Comparison of ENCODE assay signal across 23 cellular contexts in genomic region chr13:27228131-27228530, GRCh38. TPM values are rescaled to one million over a fixed set of nuclear protein-coding genes. Genes with fewer than 3 reads are reported as not detected.
DNase-seq lines count a peak whose midpoint lies in the region; ATAC-seq, FAIRE-seq and TF ChIP-seq lines count a peak whose summit lies in the region.
"Had no signal": no experiment of that assay in that cellular context is flagged by ENCODE, and none has a peak within 500 bp of the region (broad histone marks: within the 10 kb centered on the region; RNA-seq: fewer than 3 reads in every experiment).

No MANE protein-coding gene starts in this region.

- no peak for TF ChIP-seq POLR2A in GM12878 (IDR thresholded peaks at IDR 0.05; ENCODE audit: low read depth, low read length)

- H3K9ac ChIP-seq in GM12878 (ENCODE audit: control insufficient read depth, insufficient read depth, low read length) = no peak overlapping the region
- H3K9ac ChIP-seq: BLaER1 had no signal

- FAIRE-seq in GM12878 (lab: Jason Lieb, UNC) = no peak
- FAIRE-seq: A549, H54, HTR-8/SVneo, K562 had no signal

- peaks cover 14 to 18% of the 10 kb centered on the region in 2 donors for H3K36me3 Mint-ChIP-seq in stimulated activated naive B cell treated with anti-CD40 and anti-IgM and Interleukin-4, amounts not matched to agents 10 μg/mL and 1 μg/mL and 100 μg/mL, for 72 hours
- H3K36me3 Mint-ChIP-seq in CD8-positive, alpha-beta memory T cell = peaks cover 0 to 11% (median 1%) of the 10 kb centered on the region in 3 donors
- H3K36me3 Mint-ChIP-seq: CD14-positive monocyte had no signal

- no peak for TF ChIP-seq CTCF in GM12878 (IDR thresholded peaks at IDR 0.05 in 2 of 3, conservative IDR thresholded peaks at IDR 0.05 in 1 of 3; ENCODE audit: control insufficient read depth in 2 of 3, extremely low read depth in 1 of 3, insufficient read depth in 1 of 3, low read depth in 3 of 3, low read length in 3 of 3)

- TF ChIP-seq RAD21 in GM12878 (IDR thresholded peaks at IDR 0.05; ENCODE audit: insufficient read depth, low read depth, low read length) = no peak

- RAD21 ChIA-PET in GM12878 (lab: Charles Lee; ENCODE audit: unreplicated experiment) = no interaction called here

- CTCF ChIA-PET in GM12878 (lab: Yijun Ruan, JAX) = no interaction called here
- CTCF ChIA-PET in CD8-positive, alpha-beta memory T cell (lab: Charles Lee) = no interaction called here

- no peak overlapping the region for H3K4me3 ChIP-seq in GM12878
- H3K4me3 ChIP-seq in CD8-positive, alpha-beta memory T cell (ENCODE audit: low read length) = no peak overlapping the region
- H3K4me3 ChIP-seq: A549, BLaER1, GM23338, K562 had no signal

- ATAC-seq in left ventricle myocardium superior = peak; percentile 35
- ATAC-seq in Right ventricle myocardium superior (ENCODE audit: poor library complexity) = no peak
- peak; percentile 45 for ATAC-seq in GM18868 (IDR thresholded peaks at IDR 0.05; ENCODE audit: unreplicated experiment)
- peak; percentile 48 for ATAC-seq in GM12878
- ATAC-seq in stimulated activated naive B cell treated with anti-CD40 and anti-IgM and Interleukin-4, amounts not matched to agents 10 μg/mL and 1 μg/mL and 100 μg/mL, for 72 hours (replicated peaks) = peak; percentile 54 to 63
- ATAC-seq: A549, GM23338, K562 had no signal

- no peak overlapping the region for H2AFZ ChIP-seq in GM12878 (ENCODE audit: control insufficient read depth, low read depth, low read length)
- H2AFZ ChIP-seq: GM23338 had no signal

- H3K79me2 ChIP-seq in GM12878 (ENCODE audit: control insufficient read depth, insufficient read depth, low read length) = no peaks in the 10 kb centered on the region

- H3K27me3 Mint-ChIP-seq in stimulated activated naive B cell treated with anti-CD40 and anti-IgM and Interleukin-4, amounts not matched to agents 10 μg/mL and 1 μg/mL and 100 μg/mL, for 72 hours = no peaks in the 10 kb centered on the region
- peaks cover 12 to 36% of the 10 kb centered on the region in 2 donors for H3K27me3 Mint-ChIP-seq in CD8-positive, alpha-beta memory T cell

- H3K9me3 Mint-ChIP-seq in stimulated activated naive B cell treated with anti-CD40 and anti-IgM and Interleukin-4, amounts not matched to agents 10 μg/mL and 1 μg/mL and 100 μg/mL, for 72 hours = peaks cover 4 to 8% of the 10 kb centered on the region in 2 donors
- peaks cover 7 to 31% (median 19%) of the 10 kb centered on the region in 5 donors for H3K9me3 Mint-ChIP-seq in CD8-positive, alpha-beta memory T cell

- no peak overlapping the region for H3K4me3 Mint-ChIP-seq in stimulated activated naive B cell treated with anti-CD40 and anti-IgM and Interleukin-4, amounts not matched to agents 10 μg/mL and 1 μg/mL and 100 μg/mL, for 72 hours
- no peak overlapping the region for H3K4me3 Mint-ChIP-seq in CD8-positive, alpha-beta memory T cell
- H3K4me3 Mint-ChIP-seq: CD14-positive monocyte; CD4-positive, alpha-beta memory T cell; GM23338 had no signal

- SMC1A ChIA-PET in GM12878 (lab: Charles Lee; ENCODE audit: uncharacterized antibody, unreplicated experiment) = interaction anchor here (1.0 to 1.1 kb wide), 2 partner anchors 13 to 101 kb away, joined by 3 to 4 read pairs; no protein-coding TSS in a partner anchor

- no peaks in the 10 kb centered on the region; the same call in 2 of the 3 replicates for H3K9me3 ChIP-seq in GM12878 (replicated peaks; ENCODE audit: control insufficient read depth, insufficient read depth, low read length)
- H3K9me3 ChIP-seq in CD8-positive, alpha-beta memory T cell (ENCODE audit: low read length) = no peaks in the 10 kb centered on the region

- POLR2A ChIA-PET in GM12878 (lab: Charles Lee) = no interaction called here
- POLR2A ChIA-PET in CD8-positive, alpha-beta memory T cell (lab: Charles Lee) = no interaction called here

- no TSS peak for BruUV-seq in GM12878 (replicated peaks; lab: Mats Ljungman, UMichigan)

- H3K27ac ChIP-seq in GM12878 (ENCODE audit: control insufficient read depth, insufficient read depth) = no peak overlapping the region
- H3K27ac ChIP-seq in CD8-positive, alpha-beta memory T cell (ENCODE audit: low read depth, low read length) = no peak overlapping the region
- H3K27ac ChIP-seq: 22Rv1, A549, BLaER1 had no signal

- DNase-seq in left ventricle myocardium superior (no peak), Right ventricle myocardium superior (no peak), GM12878 (ENCODE audit: low read depth, low spot score) (no peak), NCI-H2196 (lab: John Stamatoyannopoulos, UW; ENCODE audit: unreplicated experiment) (no peak), NCI-H526 treated with DMSO at 0.1 percent for 48 hours (lab: John Stamatoyannopoulos, UW) (no peak)
- DNase-seq in stimulated activated naive B cell treated with anti-CD40 and anti-IgM and Interleukin-4, amounts not matched to agents 10 μg/mL and 1 μg/mL and 100 μg/mL, for 72 hours = no peak
- no peak for DNase-seq in CD8-positive, alpha-beta memory T cell
- DNase-seq: AML-193; Calu3; CD4-positive, alpha-beta memory T cell; DMS79 treated with DMSO at 0.1 percent for 48 hours; EL; HCEC 1CT; IMR-90 had no signal

- peaks cover 16 to 43% of the 10 kb centered on the region in 2 donors for H3K4me1 Mint-ChIP-seq in stimulated activated naive B cell treated with anti-CD40 and anti-IgM and Interleukin-4, amounts not matched to agents 10 μg/mL and 1 μg/mL and 100 μg/mL, for 72 hours
- H3K4me1 Mint-ChIP-seq in CD8-positive, alpha-beta memory T cell = peaks cover 5 to 7% (median 6%) of the 10 kb centered on the region in 3 donors
- H3K4me1 Mint-ChIP-seq: CD14-positive monocyte had no signal

- TF ChIP-seq EP300 in GM12878 (IDR thresholded peaks at IDR 0.05; ENCODE audit: borderline replicate concordance in 1 of 2, control insufficient read depth in 1 of 2, low read depth in 2 of 2, low read length in 2 of 2) = no peak

- no peaks in the 10 kb centered on the region for H4K20me1 ChIP-seq in GM12878 (ENCODE audit: control insufficient read depth, insufficient read depth)
- H4K20me1 ChIP-seq: BLaER1 had no signal

- no peaks in the 10 kb centered on the region for H3K36me3 ChIP-seq in GM12878 (ENCODE audit: control insufficient read depth in 2 of 2, insufficient read depth in 2 of 2, low read length in 1 of 2)
- no peaks in the 10 kb centered on the region for H3K36me3 ChIP-seq in CD8-positive, alpha-beta memory T cell (ENCODE audit: insufficient read depth, low read length)
- H3K36me3 ChIP-seq: BLaER1 had no signal

- H3K4me2 ChIP-seq in GM12878 (ENCODE audit: control insufficient read depth, insufficient read depth) = no peak overlapping the region
- H3K4me2 ChIP-seq: A549, GM23338 had no signal

- intact Hi-C loops in left ventricle myocardium superior (cut with micrococcal nuclease) = no loop called here
- intact Hi-C loops in Right ventricle myocardium superior (cut with DNase I) = no loop called here
- intact Hi-C loops in GM12878 (cut with micrococcal nuclease; ENCODE audit: unreplicated experiment) = no loop called here

- in situ Hi-C loops in GM12878 (cut with MboI) = no loop called here

- peak overlapping the region; percentile 48 for H3K27ac Mint-ChIP-seq in stimulated activated naive B cell treated with anti-CD40 and anti-IgM and Interleukin-4, amounts not matched to agents 10 μg/mL and 1 μg/mL and 100 μg/mL, for 72 hours
- H3K27ac Mint-ChIP-seq in CD8-positive, alpha-beta memory T cell = no peak overlapping the region
- H3K27ac Mint-ChIP-seq: CD14-positive monocyte; CD4-positive, alpha-beta memory T cell; GM23338 had no signal

- no peaks in the 10 kb centered on the region for H3K27me3 ChIP-seq in GM12878 (replicated peaks in 1 of 2; ENCODE audit: control insufficient read depth in 2 of 2, insufficient read depth in 2 of 2, low read length in 1 of 2)
- no peaks in the 10 kb centered on the region for H3K27me3 ChIP-seq in CD8-positive, alpha-beta memory T cell (ENCODE audit: insufficient read depth, low read length, poor library complexity, severe bottlenecking)
- H3K27me3 ChIP-seq: BLaER1 had no signal

- H3K4me1 ChIP-seq in GM12878 (ENCODE audit: control insufficient read depth, insufficient read depth, low read length) = peaks cover 3% of the 10 kb centered on the region; the same call in 1 of the 2 replicates
- no peaks in the 10 kb centered on the region for H3K4me1 ChIP-seq in CD8-positive, alpha-beta memory T cell (ENCODE audit: insufficient read depth, low read length)
- H3K4me1 ChIP-seq: A549 had no signal

RNA-seq across cellular contexts. Expression of gene RPL21, which starts 23.2 kb away (rescaled TPM):
- 663 TPM for total RNA-seq in left ventricle myocardium superior
- total RNA-seq in Right ventricle myocardium superior = 637 TPM
- total RNA-seq in GM12878 (2013; cell fraction: nucleolus; rRNA removed) = 162 and 182 TPM in 2 replicates
- 1,153 and 1,203 TPM in 2 replicates for total RNA-seq in GM12878 (2014; rRNA removed)
- total RNA-seq in GM12878 (2014; rRNA removed; fragmentation: Illumina TruSeq; extraction: Trizol) = 3,751 and 3,758 TPM in 2 replicates
- total RNA-seq in GM12878 (2021) = 1,747 and 1,749 TPM in 2 replicates
- polyA plus RNA-seq in GM12878 (2011; ENCODE audit: low read depth) = 2,030 TPM
- 1,565 and 1,921 TPM in 2 replicates for polyA plus RNA-seq in GM12878 (2011; rRNA removed)
- polyA plus RNA-seq in GM12878 (2011; cell fraction: cytosol; rRNA removed) = 809 and 915 TPM in 2 replicates
- 342 and 414 TPM in 2 replicates for polyA plus RNA-seq in GM12878 (2011; cell fraction: nucleus; rRNA removed)
- 2,808 and 3,410 TPM in 2 replicates for polyA plus RNA-seq in GM12878 (2012)
- 3,148 and 4,027 TPM in 2 replicates for polyA plus RNA-seq in GM12878 (2014; fragmentation: Illumina TruSeq; extraction: Trizol)
- polyA plus RNA-seq in GM12878 (2014; fragmentation: Nextera tagmentation; extraction: Ambion mirVana) = 1,000 to 10,000 TPM; 8,593 to 9,760 TPM
- 1,319 and 1,648 TPM in 2 replicates for polyA plus RNA-seq in GM12878 (2014; rRNA removed)
- 100 to 1,000 TPM; 817 to 826 TPM for polyA plus RNA-seq in GM12878 (2016; fragmentation: Nextera tagmentation; extraction: Ambion mirVana)
- 150 and 230 TPM in 2 replicates for polyA minus RNA-seq in GM12878 (2011; rRNA and poly(A)+ RNA removed)
- polyA minus RNA-seq in GM12878 (2011; cell fraction: cytosol; rRNA and poly(A)+ RNA removed) = 186 and 240 TPM in 2 replicates
- 110 and 148 TPM in 2 replicates for polyA minus RNA-seq in GM12878 (2011; cell fraction: nucleus; rRNA and poly(A)+ RNA removed)
- 1,000 to 10,000 TPM; 1,206 to 1,216 TPM for total RNA-seq in CD8-positive, alpha-beta memory T cell
- polyA plus RNA-seq in CD8-positive, alpha-beta memory T cell = 6,715 TPM

RNA-seq across cellular contexts. Expression of gene RASL11A, which starts 42.5 kb away (rescaled TPM):
- total RNA-seq in left ventricle myocardium superior (7.9 TPM), Right ventricle myocardium superior (9.9 TPM), GM12878 (2014; rRNA removed) (0.85 and 1.4 TPM in 2 replicates), GM12878 (2014; rRNA removed; fragmentation: Illumina TruSeq; extraction: Trizol) (0.41 and 0.45 TPM in 2 replicates), GM12878 (2021) (0.29 and 0.41 TPM in 2 replicates)
- total RNA-seq in GM12878 (2013; cell fraction: nucleolus; rRNA removed) = 0.25 and 0.32 TPM in 2 replicates
- polyA plus RNA-seq in GM12878 (2011; ENCODE audit: low read depth) = 0.22 TPM
- polyA plus RNA-seq in GM12878 (2011; rRNA removed) (0.14 and 0.35 TPM in 2 replicates), GM12878 (2014; fragmentation: Illumina TruSeq; extraction: Trizol) (0.27 and 1.3 TPM in 2 replicates), GM12878 (2014; fragmentation: Nextera tagmentation; extraction: Ambion mirVana) (under 1 TPM in 1 of 2 experiments, not detected in 1; 0.04 TPM), GM12878 (2014; rRNA removed) (0.77 and 0.91 TPM in 2 replicates), GM12878 (2016; fragmentation: Nextera tagmentation; extraction: Ambion mirVana) (under 1 TPM; 0.10 to 0.39 TPM)
- 0.12 and 0.25 TPM in 2 replicates for polyA plus RNA-seq in GM12878 (2011; cell fraction: cytosol; rRNA removed)
- 0.89 and 0.99 TPM in 2 replicates for polyA plus RNA-seq in GM12878 (2011; cell fraction: nucleus; rRNA removed)
- polyA plus RNA-seq in GM12878 (2012) = 0.26 and 0.97 TPM in 2 replicates
- polyA minus RNA-seq in GM12878 (2011; rRNA and poly(A)+ RNA removed) = 2.4 TPM in 1 of 2 replicates, not detected in the other
- polyA minus RNA-seq in GM12878 (2011; cell fraction: cytosol; rRNA and poly(A)+ RNA removed) = not detected in 2 replicates
- polyA minus RNA-seq in GM12878 (2011; cell fraction: nucleus; rRNA and poly(A)+ RNA removed) = 0.38 TPM in 1 of 2 replicates, not detected in the other
- 1 to 10 TPM; 5.3 to 6.3 TPM for total RNA-seq in CD8-positive, alpha-beta memory T cell
- 0.75 TPM for polyA plus RNA-seq in CD8-positive, alpha-beta memory T cell

RNA-seq across cellular contexts. Expression of gene USP12, which starts 56.5 kb away (rescaled TPM):
- total RNA-seq in left ventricle myocardium superior (20.1 TPM), Right ventricle myocardium superior (17.2 TPM), GM12878 (2014; rRNA removed) (23.6 and 25.7 TPM in 2 replicates), GM12878 (2014; rRNA removed; fragmentation: Illumina TruSeq; extraction: Trizol) (30.8 and 33.9 TPM in 2 replicates), GM12878 (2021) (28.4 and 30.7 TPM in 2 replicates)
- total RNA-seq in GM12878 (2013; cell fraction: nucleolus; rRNA removed) = 56.8 and 62.0 TPM in 2 replicates
- polyA plus RNA-seq in GM12878 (2011; ENCODE audit: low read depth) = 16.7 TPM
- polyA plus RNA-seq in GM12878 (2011; rRNA removed) (25.6 and 43.0 TPM in 2 replicates), GM12878 (2014; fragmentation: Illumina TruSeq; extraction: Trizol) (32.2 and 43.5 TPM in 2 replicates), GM12878 (2014; fragmentation: Nextera tagmentation; extraction: Ambion mirVana) (1 to 10 TPM; 3.5 to 9.1 TPM), GM12878 (2014; rRNA removed) (21.0 and 22.6 TPM in 2 replicates), GM12878 (2016; fragmentation: Nextera tagmentation; extraction: Ambion mirVana) (10 to 100 TPM in 1 of 2 experiments, 1 to 10 TPM in 1; 6.4 to 29.6 TPM)
- 6.6 and 7.8 TPM in 2 replicates for polyA plus RNA-seq in GM12878 (2011; cell fraction: cytosol; rRNA removed)
- polyA plus RNA-seq in GM12878 (2011; cell fraction: nucleus; rRNA removed) = 9.3 and 10.5 TPM in 2 replicates
- 19.5 and 25.3 TPM in 2 replicates for polyA plus RNA-seq in GM12878 (2012)
- 12.4 and 18.1 TPM in 2 replicates for polyA minus RNA-seq in GM12878 (2011; rRNA and poly(A)+ RNA removed)
- polyA minus RNA-seq in GM12878 (2011; cell fraction: cytosol; rRNA and poly(A)+ RNA removed) = 5.6 and 8.2 TPM in 2 replicates
- 10.9 and 12.2 TPM in 2 replicates for polyA minus RNA-seq in GM12878 (2011; cell fraction: nucleus; rRNA and poly(A)+ RNA removed)
- total RNA-seq in CD8-positive, alpha-beta memory T cell = 10 to 100 TPM; 72.1 to 73.2 TPM
- 14.5 TPM for polyA plus RNA-seq in CD8-positive, alpha-beta memory T cell
